Comparison of ENCODE assay signal across 31 cellular contexts in genomic region chr18:62868645-62869044, GRCh38.
DNase-seq lines count a peak whose midpoint lies in the region; ATAC-seq and TF ChIP-seq lines count a peak whose summit lies in the region.
"Had no signal": no experiment of that assay in that cellular context is flagged by ENCODE, and none has a peak within 500 bp of the region (broad histone marks: within the 10 kb centered on the region; RNA-seq: fewer than 3 reads in every experiment).

No MANE protein-coding gene starts in this region.

- H3K4me3 Mint-ChIP-seq in activated CD4-positive, alpha-beta T cell treated with anti-CD3 and anti-CD28 coated beads, Interleukin-2, amount 10 ng/mL, durations not matched to agents 7 days and 5 days, result no peak overlapping the region
- peak overlapping the region in 1 of 8 donors; percentile 82 for H3K4me3 Mint-ChIP-seq in CD4-positive, alpha-beta memory T cell
- H3K4me3 Mint-ChIP-seq in T-helper 17 cell, result no peak overlapping the region
- H3K4me3 Mint-ChIP-seq in naive thymus-derived CD4-positive, alpha-beta T cell, result peak overlapping the region in 3 of 10 donors; percentile 63 to 89 (median 84)
- H3K4me3 Mint-ChIP-seq in GM23338, result no peak overlapping the region
- H3K4me3 Mint-ChIP-seq: neural progenitor cell had no signal

- H3K27ac Mint-ChIP-seq in activated CD4-positive, alpha-beta T cell treated with anti-CD3 and anti-CD28 coated beads, Interleukin-2, amount 10 ng/mL, durations not matched to agents 7 days and 5 days, result peak overlapping the region; percentile 95
- H3K27ac Mint-ChIP-seq in CD4-positive, alpha-beta memory T cell, result peak overlapping the region in 2 of 7 donors; percentile 62 to 91
- peak overlapping the region; percentile 89 for H3K27ac Mint-ChIP-seq in T-helper 17 cell
- H3K27ac Mint-ChIP-seq in naive thymus-derived CD4-positive, alpha-beta T cell, result peak overlapping the region; percentile 89 to 95 (median 92)
- H3K27ac Mint-ChIP-seq in GM23338, result no peak overlapping the region
- H3K27ac Mint-ChIP-seq: neural progenitor cell had no signal

- no peaks in the 10 kb centered on the region for H3K27me3 ChIP-seq in CD4-positive, alpha-beta memory T cell (ENCODE audit: insufficient read depth, low read length)
- no peaks in the 10 kb centered on the region for H3K27me3 ChIP-seq in naive thymus-derived CD4-positive, alpha-beta T cell (ENCODE audit: control insufficient read depth in 2 of 2, insufficient read depth in 2 of 2, low read length in 2 of 2)
- H3K27me3 ChIP-seq in GM23338 (ENCODE audit: insufficient read depth), result no peaks in the 10 kb centered on the region
- H3K27me3 ChIP-seq: neural progenitor cell, right atrium auricular region, thyroid gland had no signal

- H2AFZ ChIP-seq in GM23338, result no peak overlapping the region
- H2AFZ ChIP-seq: neural progenitor cell had no signal

- POLR2A ChIA-PET in activated CD4-positive, alpha-beta T cell treated with anti-CD3 and anti-CD28 coated beads, Interleukin-2, amount 10 ng/mL, durations not matched to agents 7 days and 5 days (lab: Charles Lee), result no interaction called here
- POLR2A ChIA-PET in CD4-positive, alpha-beta memory T cell (lab: Charles Lee; ENCODE audit: partially characterized antibody), result interaction anchor here (0.6 kb wide), 1 partner anchor 22 kb away, joined by 3 read pairs; no protein-coding TSS in a partner anchor
- POLR2A ChIA-PET in naive thymus-derived CD4-positive, alpha-beta T cell (lab: Charles Lee), result no interaction called here

- CTCF ChIA-PET in activated CD4-positive, alpha-beta T cell treated with anti-CD3 and anti-CD28 coated beads, Interleukin-2, amount 10 ng/mL, durations not matched to agents 7 days and 5 days (lab: Charles Lee), result interaction anchor here (1.1 to 1.4 kb wide), 2 partner anchors 13 to 154 kb away, joined by 3 to 4 read pairs; partner anchors contain the start of gene PHLPP1
- CTCF ChIA-PET in CD4-positive, alpha-beta memory T cell (lab: Charles Lee; ENCODE audit: partially characterized antibody), result no interaction called here
- CTCF ChIA-PET in naive thymus-derived CD4-positive, alpha-beta T cell (lab: Charles Lee), result no interaction called here

- no peaks in the 10 kb centered on the region for H3K36me3 Mint-ChIP-seq in activated CD4-positive, alpha-beta T cell treated with anti-CD3 and anti-CD28 coated beads, Interleukin-2, amount 10 ng/mL, durations not matched to agents 7 days and 5 days (ENCODE audit: low read depth)
- no peaks in the 10 kb centered on the region for H3K36me3 Mint-ChIP-seq in CD4-positive, alpha-beta memory T cell
- H3K36me3 Mint-ChIP-seq in T-helper 17 cell (ENCODE audit: low read depth) (no peaks in the 10 kb centered on the region), GM23338 (ENCODE audit: low read depth) (peaks cover 52% of the 10 kb centered on the region)
- peaks cover 0 to 6% (median 0%) of the 10 kb centered on the region in 5 donors for H3K36me3 Mint-ChIP-seq in naive thymus-derived CD4-positive, alpha-beta T cell

- H3K4me1 Mint-ChIP-seq in activated CD4-positive, alpha-beta T cell treated with anti-CD3 and anti-CD28 coated beads, Interleukin-2, amount 10 ng/mL, durations not matched to agents 7 days and 5 days, result peaks cover 15% of the 10 kb centered on the region
- H3K4me1 Mint-ChIP-seq in CD4-positive, alpha-beta memory T cell, result peaks cover 8 to 15% (median 8%) of the 10 kb centered on the region in 4 donors
- peaks cover 10% of the 10 kb centered on the region for H3K4me1 Mint-ChIP-seq in T-helper 17 cell
- peaks cover 12 to 33% (median 21%) of the 10 kb centered on the region in 7 donors for H3K4me1 Mint-ChIP-seq in naive thymus-derived CD4-positive, alpha-beta T cell
- peaks cover 12% of the 10 kb centered on the region; the same call in 2 of the 3 replicates for H3K4me1 Mint-ChIP-seq in GM23338

- H3K9me3 ChIP-seq in CD4-positive, alpha-beta memory T cell (ENCODE audit: control insufficient read depth in 1 of 2, low read length in 2 of 2), result no peaks in the 10 kb centered on the region
- H3K9me3 ChIP-seq in T-helper 17 cell (ENCODE audit: control insufficient read depth, low read length, poor library complexity, severe bottlenecking), result no peaks in the 10 kb centered on the region
- no peaks in the 10 kb centered on the region for H3K9me3 ChIP-seq in naive thymus-derived CD4-positive, alpha-beta T cell (ENCODE audit: control insufficient read depth in 2 of 3, low read length in 3 of 3)
- H3K9me3 ChIP-seq: A549, mucosa of descending colon, right atrium auricular region, thyroid gland had no signal

- peak overlapping the region; percentile 37 for H3K27ac ChIP-seq in CD4-positive, alpha-beta memory T cell (ENCODE audit: low read depth, low read length)
- H3K27ac ChIP-seq in naive thymus-derived CD4-positive, alpha-beta T cell (ENCODE audit: low read depth, low read length), result peak overlapping the region; percentile 74
- H3K27ac ChIP-seq in GM23338 (ENCODE audit: low read depth), result no peak overlapping the region
- H3K27ac ChIP-seq: A549, right atrium auricular region, thyroid gland, WERI-Rb-1 had no signal

- no peaks in the 10 kb centered on the region for H3K36me3 ChIP-seq in CD4-positive, alpha-beta memory T cell (ENCODE audit: insufficient read depth, low read length)
- H3K36me3 ChIP-seq in naive thymus-derived CD4-positive, alpha-beta T cell (ENCODE audit: control insufficient read depth in 2 of 3, insufficient read depth in 3 of 3, low read length in 3 of 3), result no peaks in the 10 kb centered on the region
- no peaks in the 10 kb centered on the region; the same call in 1 of the 2 replicates for H3K36me3 ChIP-seq in GM23338 (ENCODE audit: insufficient read depth)
- H3K36me3 ChIP-seq: neural progenitor cell, right atrium auricular region, thyroid gland, WERI-Rb-1 had no signal

- H3K27me3 Mint-ChIP-seq in activated CD4-positive, alpha-beta T cell treated with anti-CD3 and anti-CD28 coated beads, Interleukin-2, amount 10 ng/mL, durations not matched to agents 7 days and 5 days, result no peaks in the 10 kb centered on the region
- H3K27me3 Mint-ChIP-seq in CD4-positive, alpha-beta memory T cell, result no peaks in the 10 kb centered on the region
- H3K27me3 Mint-ChIP-seq in T-helper 17 cell (no peaks in the 10 kb centered on the region), GM23338 (ENCODE audit: insufficient read depth, low read depth, poor library complexity) (peaks cover 2% of the 10 kb centered on the region)
- H3K27me3 Mint-ChIP-seq in naive thymus-derived CD4-positive, alpha-beta T cell, result no peaks in the 10 kb centered on the region
- H3K27me3 Mint-ChIP-seq: activated naive CD8-positive, alpha-beta T cell treated with anti-CD3 and anti-CD28 coated beads for 36 hours; CD8-positive, alpha-beta memory T cell; stimulated activated naive CD8-positive, alpha-beta T cell treated with anti-CD3 and anti-CD28 coated beads, Interleukin-15, amount 100 ng/mL, for 72 hours had no signal

- DNase-seq in activated CD4-positive, alpha-beta T cell treated with anti-CD3 and anti-CD28 coated beads, Interleukin-2, amount 10 ng/mL, durations not matched to agents 7 days and 5 days, result no peak
- no peak for DNase-seq in activated CD4-positive, alpha-beta T cell treated with anti-CD3 and anti-CD28 coated beads, Interleukin-2, amount 50 U/mL, for 1 hour
- no peak for DNase-seq in CD4-positive, alpha-beta memory T cell
- no peak for DNase-seq in T-helper 17 cell
- DNase-seq in naive thymus-derived CD4-positive, alpha-beta T cell, result no peak
- DNase-seq in DMS114 treated with DMSO at 0.1 percent for 48 hours (lab: John Stamatoyannopoulos, UW; ENCODE audit: unreplicated experiment), result no peak
- DNase-seq in medulla oblongata (ENCODE audit: extremely low spot score), result no peak
- no peak for DNase-seq in GM23338 (ENCODE audit: low spot score)
- DNase-seq: activated CD8-positive, alpha-beta memory T cell treated with anti-CD3 and anti-CD28 coated beads, Interleukin-2, amount 50 U/mL, for 48 hours; activated naive CD8-positive, alpha-beta T cell treated with anti-CD3 and anti-CD28 coated beads for 36 hours; aorta; effector CD8-positive, alpha-beta T cell; H7; hypothalamus; Kasumi-1; left cardiac atrium; mucosa of descending colon; MV-4-11; NCI-H146; NCI-H345; NCI-H69; stimulated activated naive CD8-positive, alpha-beta T cell treated with anti-CD3 and anti-CD28 coated beads, Interleukin-15, amount 100 ng/mL, for 72 hours; thyroid gland; WERI-Rb-1 had no signal

- H3K4me1 ChIP-seq in CD4-positive, alpha-beta memory T cell (ENCODE audit: insufficient read depth, low read length), result peaks cover 15% of the 10 kb centered on the region
- peaks cover 3 to 9% of the 10 kb centered on the region in 2 donors for H3K4me1 ChIP-seq in naive thymus-derived CD4-positive, alpha-beta T cell (ENCODE audit: control insufficient read depth in 2 of 2, insufficient read depth in 2 of 2, low read length in 2 of 2)
- H3K4me1 ChIP-seq in GM23338 (ENCODE audit: insufficient read depth), result no peaks in the 10 kb centered on the region
- H3K4me1 ChIP-seq: right atrium auricular region, thyroid gland had no signal

- ATAC-seq in T-helper 17 cell (no peak), GM23338 (no peak)
- no peak for ATAC-seq in naive thymus-derived CD4-positive, alpha-beta T cell
- ATAC-seq: A549, left cardiac atrium, Right ventricle myocardium inferior had no signal

- no peak overlapping the region for H3K4me3 ChIP-seq in CD4-positive, alpha-beta memory T cell (ENCODE audit: low read length in 2 of 2)
- H3K4me3 ChIP-seq in naive thymus-derived CD4-positive, alpha-beta T cell (ENCODE audit: low read length), result no peak overlapping the region
- H3K4me3 ChIP-seq in GM23338, result no peak overlapping the region
- H3K4me3 ChIP-seq: A549, lung, mucosa of descending colon, neural progenitor cell, right atrium auricular region, smooth muscle cell, thyroid gland had no signal

- H3K9me3 Mint-ChIP-seq in activated CD4-positive, alpha-beta T cell treated with anti-CD3 and anti-CD28 coated beads, Interleukin-2, amount 10 ng/mL, durations not matched to agents 7 days and 5 days, result no peaks in the 10 kb centered on the region
- H3K9me3 Mint-ChIP-seq in CD4-positive, alpha-beta memory T cell, result no peaks in the 10 kb centered on the region
- H3K9me3 Mint-ChIP-seq in naive thymus-derived CD4-positive, alpha-beta T cell, result no peaks in the 10 kb centered on the region
- H3K9me3 Mint-ChIP-seq in GM23338, result no peaks in the 10 kb centered on the region
- H3K9me3 Mint-ChIP-seq: activated naive CD8-positive, alpha-beta T cell treated with anti-CD3 and anti-CD28 coated beads for 36 hours; CD8-positive, alpha-beta memory T cell; neural progenitor cell; stimulated activated naive CD8-positive, alpha-beta T cell treated with anti-CD3 and anti-CD28 coated beads, Interleukin-15, amount 100 ng/mL, for 72 hours had no signal

- H3K9me2 ChIP-seq in GM23338 (ENCODE audit: insufficient read depth), result no peaks in the 10 kb centered on the region

- peaks cover 84% of the 10 kb centered on the region for H3K79me2 ChIP-seq in GM23338 (replicated peaks; ENCODE audit: insufficient read depth)

- no peak overlapping the region for H3K4me2 ChIP-seq in GM23338
- H3K4me2 ChIP-seq: A549, neural progenitor cell, smooth muscle cell had no signal

- intact Hi-C loops in CD4-positive, alpha-beta memory T cell (cut with micrococcal nuclease), result no loop called here
- intact Hi-C loops in naive thymus-derived CD4-positive, alpha-beta T cell (cut with micrococcal nuclease), result loop anchor here (1.0 to 5.0 kb wide), 6 partner anchors 23 to 681 kb away; partner anchors contain the start of genes PHLPP1 (in 2 of the 2), PIGN (in 1 of the 2) and RELCH (in 1 of the 2)

- TF ChIP-seq CTCF in GM23338 (conservative IDR thresholded peaks at IDR 0.05; ENCODE audit: low read depth in 2 of 2), result no peak

- H3F3A ChIP-seq in GM23338 (replicated peaks; ENCODE audit: low read depth), result no peaks in the 10 kb centered on the region

- H4K20me1 ChIP-seq in GM23338 (replicated peaks; ENCODE audit: insufficient read depth), result 0 out of 2 replicates have a peak, but pooled peaks cover 3% of the 10 kb centered on the region
